Comparison of ENCODE assay signal across 2 cellular contexts in the genomic region with DNA sequence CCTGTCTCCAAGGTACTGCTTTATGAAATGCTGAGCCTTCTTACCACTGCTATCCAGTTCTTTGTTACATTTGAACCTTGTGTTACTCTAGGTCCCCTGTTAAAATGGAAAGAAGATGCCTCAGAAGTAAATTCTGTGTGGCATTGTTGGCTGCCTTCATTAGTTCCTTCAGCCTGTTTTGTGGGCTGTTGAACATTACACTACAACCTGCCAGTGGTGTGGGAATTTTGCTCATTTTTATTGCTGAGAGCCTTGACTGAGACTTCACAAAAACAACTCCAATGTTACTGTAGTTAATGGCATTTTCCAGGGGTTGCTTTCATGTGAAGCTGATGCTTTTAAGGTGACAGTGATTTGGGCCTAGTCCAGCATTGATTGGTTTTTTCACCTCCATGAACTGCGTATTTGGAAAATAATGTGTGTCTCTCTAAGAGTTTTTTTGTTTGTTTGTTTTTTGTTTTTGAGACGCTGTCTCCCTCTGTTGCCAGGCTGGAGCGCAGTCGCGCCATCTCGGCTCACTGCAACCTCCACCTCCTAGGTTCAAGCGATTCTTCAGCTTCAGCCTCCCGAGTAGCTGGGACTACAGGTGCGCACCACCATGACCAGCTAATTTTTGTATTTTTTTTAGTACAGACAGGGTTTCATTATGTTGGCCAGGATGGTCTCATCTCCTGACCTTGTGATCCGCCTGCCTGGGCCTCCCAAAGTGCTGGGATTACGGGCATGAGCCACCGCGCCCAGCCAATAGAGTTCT.
TF ChIP-seq lines count a peak whose summit lies in the region.

No MANE protein-coding gene starts in this region.

TF ChIP-seq in SK-N-SH, 30 proteins besides CTCF, POLR2A, EP300 and RAD21 (continued from another document):
- TF ChIP-seq, protein P1, sequence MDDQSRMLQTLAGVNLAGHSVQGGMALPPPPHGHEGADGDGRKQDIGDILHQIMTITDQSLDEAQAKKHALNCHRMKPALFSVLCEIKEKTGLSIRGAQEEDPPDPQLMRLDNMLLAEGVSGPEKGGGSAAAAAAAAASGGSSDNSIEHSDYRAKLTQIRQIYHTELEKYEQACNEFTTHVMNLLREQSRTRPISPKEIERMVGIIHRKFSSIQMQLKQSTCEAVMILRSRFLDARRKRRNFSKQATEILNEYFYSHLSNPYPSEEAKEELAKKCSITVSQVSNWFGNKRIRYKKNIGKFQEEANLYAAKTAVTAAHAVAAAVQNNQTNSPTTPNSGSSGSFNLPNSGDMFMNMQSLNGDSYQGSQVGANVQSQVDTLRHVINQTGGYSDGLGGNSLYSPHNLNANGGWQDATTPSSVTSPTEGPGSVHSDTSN (IDR thresholded peaks at IDR 0.05), result no peak
- TF ChIP-seq FOXJ3 (CRISPR knock-in tag; IDR thresholded peaks at IDR 0.05) (no peak), TCF12 (IDR thresholded peaks at IDR 0.05) (no peak)
TF ChIP-seq in SK-N-SH: peak in this region for 0.

TF ChIP-seq in SK-N-SH treated with all-trans-retinoic acid at 6 μM for 48 hours, 23 proteins besides CTCF, POLR2A, EP300 and RAD21 (continued from another document):
- TF ChIP-seq, protein P2, sequence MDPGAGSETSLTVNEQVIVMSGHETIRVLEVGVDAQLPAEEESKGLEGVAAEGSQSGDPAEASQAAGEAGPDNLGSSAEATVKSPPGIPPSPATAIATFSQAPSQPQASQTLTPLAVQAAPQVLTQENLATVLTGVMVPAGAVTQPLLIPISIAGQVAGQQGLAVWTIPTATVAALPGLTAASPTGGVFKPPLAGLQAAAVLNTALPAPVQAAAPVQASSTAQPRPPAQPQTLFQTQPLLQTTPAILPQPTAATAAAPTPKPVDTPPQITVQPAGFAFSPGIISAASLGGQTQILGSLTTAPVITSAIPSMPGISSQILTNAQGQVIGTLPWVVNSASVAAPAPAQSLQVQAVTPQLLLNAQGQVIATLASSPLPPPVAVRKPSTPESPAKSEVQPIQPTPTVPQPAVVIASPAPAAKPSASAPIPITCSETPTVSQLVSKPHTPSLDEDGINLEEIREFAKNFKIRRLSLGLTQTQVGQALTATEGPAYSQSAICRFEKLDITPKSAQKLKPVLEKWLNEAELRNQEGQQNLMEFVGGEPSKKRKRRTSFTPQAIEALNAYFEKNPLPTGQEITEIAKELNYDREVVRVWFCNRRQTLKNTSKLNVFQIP (CRISPR knock-in tag; IDR thresholded peaks at IDR 0.05; ENCODE audit: borderline replicate concordance, low read depth), result no peak
- TF ChIP-seq ESRRG (CRISPR knock-in tag; IDR thresholded peaks at IDR 0.05) (no peak), ZNF565 (CRISPR knock-in tag; conservative IDR thresholded peaks at IDR 0.05; ENCODE audit: low read depth) (no peak), SNAI2 (CRISPR knock-in tag; IDR thresholded peaks at IDR 0.05) (no peak), RARB (CRISPR knock-in tag; IDR thresholded peaks at IDR 0.05) (no peak), ZFP30 (CRISPR knock-in tag; IDR thresholded peaks at IDR 0.05) (no peak), ARNTL (CRISPR knock-in tag; IDR thresholded peaks at IDR 0.05; ENCODE audit: borderline replicate concordance, low read depth) (no peak), BACH2 (CRISPR knock-in tag; IDR thresholded peaks at IDR 0.05; ENCODE audit: borderline replicate concordance) (no peak), ZNF70 (CRISPR knock-in tag; IDR thresholded peaks at IDR 0.05) (no peak), OSR1 (CRISPR knock-in tag; IDR thresholded peaks at IDR 0.05) (no peak), PPARA (CRISPR knock-in tag; IDR thresholded peaks at IDR 0.05; ENCODE audit: borderline replicate concordance) (no peak), ZFP3 (CRISPR knock-in tag; IDR thresholded peaks at IDR 0.05) (no peak), TCF4 (CRISPR knock-in tag; IDR thresholded peaks at IDR 0.05; ENCODE audit: borderline replicate concordance) (no peak)
- TF ChIP-seq, protein P3, sequence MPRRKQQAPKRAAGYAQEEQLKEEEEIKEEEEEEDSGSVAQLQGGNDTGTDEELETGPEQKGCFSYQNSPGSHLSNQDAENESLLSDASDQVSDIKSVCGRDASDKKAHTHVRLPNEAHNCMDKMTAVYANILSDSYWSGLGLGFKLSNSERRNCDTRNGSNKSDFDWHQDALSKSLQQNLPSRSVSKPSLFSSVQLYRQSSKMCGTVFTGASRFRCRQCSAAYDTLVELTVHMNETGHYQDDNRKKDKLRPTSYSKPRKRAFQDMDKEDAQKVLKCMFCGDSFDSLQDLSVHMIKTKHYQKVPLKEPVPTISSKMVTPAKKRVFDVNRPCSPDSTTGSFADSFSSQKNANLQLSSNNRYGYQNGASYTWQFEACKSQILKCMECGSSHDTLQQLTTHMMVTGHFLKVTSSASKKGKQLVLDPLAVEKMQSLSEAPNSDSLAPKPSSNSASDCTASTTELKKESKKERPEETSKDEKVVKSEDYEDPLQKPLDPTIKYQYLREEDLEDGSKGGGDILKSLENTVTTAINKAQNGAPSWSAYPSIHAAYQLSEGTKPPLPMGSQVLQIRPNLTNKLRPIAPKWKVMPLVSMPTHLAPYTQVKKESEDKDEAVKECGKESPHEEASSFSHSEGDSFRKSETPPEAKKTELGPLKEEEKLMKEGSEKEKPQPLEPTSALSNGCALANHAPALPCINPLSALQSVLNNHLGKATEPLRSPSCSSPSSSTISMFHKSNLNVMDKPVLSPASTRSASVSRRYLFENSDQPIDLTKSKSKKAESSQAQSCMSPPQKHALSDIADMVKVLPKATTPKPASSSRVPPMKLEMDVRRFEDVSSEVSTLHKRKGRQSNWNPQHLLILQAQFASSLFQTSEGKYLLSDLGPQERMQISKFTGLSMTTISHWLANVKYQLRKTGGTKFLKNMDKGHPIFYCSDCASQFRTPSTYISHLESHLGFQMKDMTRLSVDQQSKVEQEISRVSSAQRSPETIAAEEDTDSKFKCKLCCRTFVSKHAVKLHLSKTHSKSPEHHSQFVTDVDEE (CRISPR knock-in tag; IDR thresholded peaks at IDR 0.05), result no peak
- TF ChIP-seq, protein P4, sequence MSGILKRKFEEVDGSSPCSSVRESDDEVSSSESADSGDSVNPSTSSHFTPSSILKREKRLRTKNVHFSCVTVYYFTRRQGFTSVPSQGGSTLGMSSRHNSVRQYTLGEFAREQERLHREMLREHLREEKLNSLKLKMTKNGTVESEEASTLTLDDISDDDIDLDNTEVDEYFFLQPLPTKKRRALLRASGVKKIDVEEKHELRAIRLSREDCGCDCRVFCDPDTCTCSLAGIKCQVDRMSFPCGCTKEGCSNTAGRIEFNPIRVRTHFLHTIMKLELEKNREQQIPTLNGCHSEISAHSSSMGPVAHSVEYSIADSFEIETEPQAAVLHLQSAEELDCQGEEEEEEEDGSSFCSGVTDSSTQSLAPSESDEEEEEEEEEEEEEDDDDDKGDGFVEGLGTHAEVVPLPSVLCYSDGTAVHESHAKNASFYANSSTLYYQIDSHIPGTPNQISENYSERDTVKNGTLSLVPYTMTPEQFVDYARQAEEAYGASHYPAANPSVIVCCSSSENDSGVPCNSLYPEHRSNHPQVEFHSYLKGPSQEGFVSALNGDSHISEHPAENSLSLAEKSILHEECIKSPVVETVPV (CRISPR knock-in tag; IDR thresholded peaks at IDR 0.05), result no peak
